ENCODE assay signal across 1 cellular context in genomic region chr11:26974068-26974790, GRCh38.
TF ChIP-seq lines count a peak whose summit lies in the region.

No MANE protein-coding gene starts in this region.

TF ChIP-seq in IMR-90, 13 proteins besides CTCF, POLR2A, EP300 and RAD21:
- TF ChIP-seq USF2 (IDR thresholded peaks at IDR 0.05; ENCODE audit: low read depth, low read length) (no peak), CHD1 (IDR thresholded peaks at IDR 0.05; ENCODE audit: low read depth, low read length) (no peak), MAZ (IDR thresholded peaks at IDR 0.05; ENCODE audit: borderline replicate concordance, low read depth, low read length) (no peak), SMC3 (IDR thresholded peaks at IDR 0.05; ENCODE audit: low read depth, low read length) (no peak), MXI1 (IDR thresholded peaks at IDR 0.05; ENCODE audit: borderline replicate concordance, low read depth, low read length) (no peak), NFE2L2 (IDR thresholded peaks at IDR 0.05; ENCODE audit: low read depth, low read length) (no peak), CEBPB (IDR thresholded peaks at IDR 0.05; ENCODE audit: low read depth, low read length) (no peak), RFX5 (IDR thresholded peaks at IDR 0.05; ENCODE audit: low read depth, low read length) (no peak), ELK1 (IDR thresholded peaks at IDR 0.05; ENCODE audit: borderline replicate concordance, low read depth, low read length) (no peak), RCOR1 (IDR thresholded peaks at IDR 0.05; ENCODE audit: insufficient replicate concordance, low read length) (no peak), FOS (IDR thresholded peaks at IDR 0.05; ENCODE audit: low read depth, low read length) (no peak), BHLHE40 (IDR thresholded peaks at IDR 0.05; ENCODE audit: low read depth, low read length) (no peak)
